In genomic region chr5:174837919-174838902, GRCh38 we compare ENCODE assay signal across 1 cellular context.
TF ChIP-seq lines count a peak whose summit lies in the region.

No MANE protein-coding gene starts in this region.

TF ChIP-seq in HCT116, 20 proteins besides CTCF, POLR2A, EP300 and RAD21 (continued from another document):
- no peak for TF ChIP-seq ZBTB33 (IDR thresholded peaks at IDR 0.05; ENCODE audit: extremely low read depth, insufficient replicate concordance, low read length)
- TF ChIP-seq EZH2 (IDR thresholded peaks at IDR 0.05): no peak
- TF ChIP-seq MAX (IDR thresholded peaks at IDR 0.05): no peak
- no peak for TF ChIP-seq JUND (IDR thresholded peaks at IDR 0.05)
- TF ChIP-seq EZH2phosphoT487 (IDR thresholded peaks at IDR 0.05; ENCODE audit: borderline replicate concordance): no peak
- TF ChIP-seq POLR2AphosphoS5 (IDR thresholded peaks at IDR 0.05; ENCODE audit: low read depth, low read length): no peak
- no peak for TF ChIP-seq EGR1 (IDR thresholded peaks at IDR 0.05; ENCODE audit: low read depth)
- no peak for TF ChIP-seq ZFX (IDR thresholded peaks at IDR 0.05)
TF ChIP-seq in HCT116: peak in this region for 0.
